ENCODE assay signal across 29 cellular contexts in genomic region chr3:77204788-77205187, GRCh38.
"Had no signal": no experiment of that assay in that cellular context is flagged by ENCODE, and none has a peak within 500 bp of the region (broad histone marks: within the 10 kb centered on the region; RNA-seq: fewer than 3 reads in every experiment).

No MANE protein-coding gene starts in this region.

- H3K36me3 Mint-ChIP-seq: activated CD8-positive, alpha-beta memory T cell treated with anti-CD3 and anti-CD28 coated beads, Interleukin-2, amount 10 ng/mL, durations not matched to agents 7 days and 5 days; activated naive CD8-positive, alpha-beta T cell; immature natural killer cell; mesothelial cell of epicardium; naive B cell; stimulated activated effector memory CD8-positive, alpha-beta T cell treated with anti-CD3 and anti-CD28 coated beads, Interleukin-12 subunit alpha, Interleukin-12 subunit beta, amount 100 ng/mL, for 72 hours had no signal

- H3K9me3 ChIP-seq: psoas muscle, sigmoid colon, thoracic aorta, uterus had no signal

- H3K27ac Mint-ChIP-seq: activated CD4-positive, alpha-beta T cell treated with anti-CD3 and anti-CD28 coated beads for 36 hours; activated CD8-positive, alpha-beta memory T cell treated with anti-CD3 and anti-CD28 coated beads, Interleukin-2, amount 10 ng/mL, durations not matched to agents 7 days and 5 days; activated CD8-positive, alpha-beta T cell treated with anti-CD3 and anti-CD28 coated beads, Interleukin-2, amount 10 ng/mL, durations not matched to agents 7 days and 5 days; activated naive CD8-positive, alpha-beta T cell; effector memory CD8-positive, alpha-beta T cell; immature natural killer cell; mesothelial cell of epicardium; naive B cell; stimulated activated effector memory CD8-positive, alpha-beta T cell treated with anti-CD3 and anti-CD28 coated beads, Interleukin-12 subunit alpha, Interleukin-12 subunit beta, amount 100 ng/mL, for 72 hours; stimulated activated naive CD8-positive, alpha-beta T cell treated with anti-CD3 and anti-CD28 coated beads, Interleukin-15, Interleukin-2, amounts not matched to agents 100 ng/mL and 50 ng/mL, for 24 hours had no signal

- H3K36me3 ChIP-seq: sigmoid colon, thoracic aorta, uterus had no signal

- H3K27me3 ChIP-seq: sigmoid colon, uterus had no signal

- H3K4me3 ChIP-seq: psoas muscle, sigmoid colon, thoracic aorta, uterus had no signal

- DNase-seq: activated CD4-positive, alpha-beta T cell treated with anti-CD3 and anti-CD28 coated beads for 36 hours; activated CD4-positive, CD25-positive, alpha-beta regulatory T cell; activated CD8-positive, alpha-beta memory T cell treated with anti-CD3 and anti-CD28 coated beads, Interleukin-2, amount 10 ng/mL, durations not matched to agents 7 days and 5 days; activated CD8-positive, alpha-beta T cell treated with anti-CD3 and anti-CD28 coated beads, Interleukin-2, amount 10 ng/mL, durations not matched to agents 7 days and 5 days; activated naive CD4-positive, alpha-beta T cell; activated T-cell treated with anti-CD3 and anti-CD28 coated beads, Interleukin-2, amount 50 U/mL, for 48 hours; anterior cingulate cortex; cortex of kidney; effector memory CD8-positive, alpha-beta T cell; erythroblast; head of caudate nucleus; hippocampal formation; immature natural killer cell; kidney; left colon; naive B cell; occipital lobe; psoas muscle; sigmoid colon; small intestine; stimulated activated CD4-positive, alpha-beta T cell treated with anti-CD3 and anti-CD28 coated beads, Interleukin-4, amount 100 ng/mL, for 24 hours; trophoblast cell; uterus had no signal

- H3K9me3 Mint-ChIP-seq: effector memory CD8-positive, alpha-beta T cell; mesothelial cell of epicardium; stimulated activated naive CD8-positive, alpha-beta T cell treated with anti-CD3 and anti-CD28 coated beads, Interleukin-15, Interleukin-2, amounts not matched to agents 100 ng/mL and 50 ng/mL, for 24 hours had no signal

- H3K4me1 ChIP-seq: parathyroid adenoma, psoas muscle, sigmoid colon, uterus had no signal

- ATAC-seq: activated CD4-positive, alpha-beta T cell treated with anti-CD3 and anti-CD28 coated beads for 36 hours; activated CD8-positive, alpha-beta memory T cell treated with anti-CD3 and anti-CD28 coated beads, Interleukin-2, amount 10 ng/mL, durations not matched to agents 7 days and 5 days; activated CD8-positive, alpha-beta T cell treated with anti-CD3 and anti-CD28 coated beads, Interleukin-2, amount 10 ng/mL, durations not matched to agents 7 days and 5 days; effector memory CD8-positive, alpha-beta T cell; left colon; psoas muscle; stimulated activated effector memory CD8-positive, alpha-beta T cell treated with anti-CD3 and anti-CD28 coated beads, Interleukin-12 subunit alpha, Interleukin-12 subunit beta, amount 100 ng/mL, for 72 hours had no signal

- H3K27ac ChIP-seq: parathyroid adenoma, psoas muscle, sigmoid colon, thoracic aorta, uterus had no signal
